ENCODE assay signal across 9 cellular contexts in genomic region chr1:116908821-116909510, GRCh38. TPM values are rescaled to one million over a fixed set of nuclear protein-coding genes. Genes with fewer than 3 reads are reported as not detected.
A peak's percentile ranks its signal among the peaks of the same experiment; 100 is the strongest.
DNase-seq lines count a peak whose midpoint lies in the region; ATAC-seq and TF ChIP-seq lines count a peak whose summit lies in the region.
"Had no signal": no experiment of that assay in that cellular context is flagged by ENCODE, and none has a peak within 500 bp of the region (broad histone marks: within the 10 kb centered on the region; RNA-seq: fewer than 3 reads in every experiment).

No MANE protein-coding gene starts in this region.

- H3K27ac ChIP-seq in body of pancreas = peak overlapping the region in 3 of 4 donors; percentile 81 to 91 (median 89)
- H3K27ac ChIP-seq in thyroid gland = peak overlapping the region in 2 of 3 donors; percentile 82 to 83

- peak overlapping the region; percentile 16 for H3K27ac Mint-ChIP-seq in activated T-cell treated with anti-CD3 and anti-CD28 coated beads, Interleukin-2, amount 50 U/mL, for 72 hours

- H3K27me3 ChIP-seq in body of pancreas = no peaks in the 10 kb centered on the region
- no peaks in the 10 kb centered on the region for H3K27me3 ChIP-seq in thyroid gland

- no peak for DNase-seq in activated T-cell treated with anti-CD3 and anti-CD28 coated beads, Interleukin-2, amount 50 U/mL, for 72 hours
- DNase-seq in activated T-cell treated with anti-CD3 and anti-CD28 coated beads for 4 hours (no peak), body of pancreas (no peak), left lobe of liver (ENCODE audit: low spot score) (peak; percentile 26), thyroid gland (no peak), NOMO-1 (lab: John Stamatoyannopoulos, UW; ENCODE audit: unreplicated experiment in 2 of 2) (no peak), EL (no peak)
- DNase-seq: NCI-H1417 treated with DMSO at 0.1 percent for 48 hours had no signal

- H3K4me3 Mint-ChIP-seq in activated T-cell treated with anti-CD3 and anti-CD28 coated beads, Interleukin-2, amount 50 U/mL, for 72 hours = peak overlapping the region; percentile 74 to 88

- no peak for ATAC-seq in activated T-cell treated with anti-CD3 and anti-CD28 coated beads, Interleukin-2, amount 50 U/mL, for 72 hours (replicated peaks in 1 of 2)
- ATAC-seq in body of pancreas = no peak
- ATAC-seq in left lobe of liver = no peak
- no peak for ATAC-seq in GM18873 (IDR thresholded peaks at IDR 0.05; ENCODE audit: low FRiP score, unreplicated experiment)

- H3K9me3 Mint-ChIP-seq in activated T-cell treated with anti-CD3 and anti-CD28 coated beads, Interleukin-2, amount 50 U/mL, for 72 hours = no peaks in the 10 kb centered on the region

- no peaks in the 10 kb centered on the region for H3K27me3 Mint-ChIP-seq in activated T-cell treated with anti-CD3 and anti-CD28 coated beads, Interleukin-2, amount 50 U/mL, for 72 hours (ENCODE audit: low read depth)

- H3K9me3 ChIP-seq in body of pancreas (no peaks in the 10 kb centered on the region), thyroid gland (no peaks in the 10 kb centered on the region)

- H3K4me1 ChIP-seq in body of pancreas = peaks cover 34% of the 10 kb centered on the region
- peaks cover 6 to 14% of the 10 kb centered on the region in 2 donors for H3K4me1 ChIP-seq in thyroid gland

- H3K4me1 Mint-ChIP-seq in activated T-cell treated with anti-CD3 and anti-CD28 coated beads, Interleukin-2, amount 50 U/mL, for 72 hours (ENCODE audit: low read depth) = peaks cover 7% of the 10 kb centered on the region

- no peaks in the 10 kb centered on the region for H3K36me3 Mint-ChIP-seq in activated T-cell treated with anti-CD3 and anti-CD28 coated beads, Interleukin-2, amount 50 U/mL, for 72 hours (ENCODE audit: insufficient read depth in 2 of 2)

- H3K4me3 ChIP-seq in body of pancreas = no peak overlapping the region
- H3K4me3 ChIP-seq in thyroid gland (replicated peaks in 1 of 3) = peak overlapping the region in 1 of 3 donors; percentile 69

- no peaks in the 10 kb centered on the region for H3K36me3 ChIP-seq in body of pancreas (replicated peaks in 1 of 2; ENCODE audit: insufficient read depth in 1 of 2, low read depth in 2 of 2)
- no peaks in the 10 kb centered on the region for H3K36me3 ChIP-seq in thyroid gland

- intact Hi-C loops in body of pancreas (cut with DNase I) (no loop called here), thyroid gland (cut with DNase I) (no loop called here)

- TF ChIP-seq POLR2A in body of pancreas (IDR thresholded peaks at IDR 0.05) = no peak
- no peak for TF ChIP-seq POLR2A in thyroid gland (IDR thresholded peaks at IDR 0.05)

- TF ChIP-seq CTCF in body of pancreas (IDR thresholded peaks at IDR 0.05) (no peak), thyroid gland (IDR thresholded peaks at IDR 0.05) (no peak)

- WGBS in body of pancreas, 2 donors = 81 to 85% methylated on average over 13 of the region's 13 CpGs
- WGBS in thyroid gland, 2 donors = 80 to 86% methylated on average over 13 of the region's 13 CpGs

RNA-seq across cellular contexts. Expression of gene PTGFRN, which starts 0.8 kb away (rescaled TPM):
- 10 to 100 TPM; 14.0 to 14.8 TPM for total RNA-seq in activated T-cell treated with anti-CD3 and anti-CD28 coated beads, Interleukin-2, amount 50 U/mL, for 72 hours
- total RNA-seq in body of pancreas (10 to 100 TPM; 35.0 to 76.8 TPM), left lobe of liver (11.9 TPM), thyroid gland (10 to 100 TPM; 18.7 to 38.7 (median 27.6) TPM)
